8 cellular contexts compared by ENCODE assay signal in the genomic region with DNA sequence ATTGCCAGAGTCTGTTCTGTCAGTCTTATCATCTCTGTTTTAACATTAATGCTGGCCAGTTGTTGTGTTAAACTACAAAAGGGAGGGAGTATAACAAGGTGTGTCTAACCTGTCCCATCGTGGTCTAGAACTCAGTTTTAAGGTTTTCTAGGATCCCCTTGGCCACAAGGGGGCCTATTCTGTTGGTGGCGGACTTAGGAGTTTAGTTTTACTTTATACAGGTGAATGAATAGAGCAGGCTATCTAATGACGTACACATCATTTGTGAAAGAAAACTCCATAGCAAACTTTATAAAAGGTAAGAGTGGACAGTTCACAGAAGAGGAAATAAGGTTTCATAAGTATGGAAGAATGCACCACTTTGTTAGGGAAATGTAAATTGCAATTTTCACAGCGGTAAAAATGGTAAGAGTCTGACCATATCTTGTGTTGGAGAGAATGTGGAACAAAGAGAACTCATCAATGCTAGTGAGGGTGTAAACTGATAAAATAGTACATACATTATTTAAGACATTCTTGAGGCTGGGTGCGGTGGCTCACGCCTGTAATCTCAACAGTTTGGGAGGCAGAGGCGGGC. TPM values are rescaled to one million over a fixed set of nuclear protein-coding genes. Genes with fewer than 3 reads are reported as not detected.
DNase-seq lines count a peak whose midpoint lies in the region; TF ChIP-seq lines count a peak whose summit lies in the region.

No MANE protein-coding gene starts in this region.

- H3K27ac ChIP-seq in MM.1S (ENCODE audit: low read length): no peak overlapping the region
- no peak overlapping the region for H3K27ac ChIP-seq in transverse colon

- H3K79me2 ChIP-seq in MM.1S (ENCODE audit: low read length): peaks cover 30% of the 10 kb centered on the region

- in situ Hi-C loops in transverse colon (cut with MboI; ENCODE audit: low pct_ligation_motif_present in 1 of 4, low pct_unique_long_range_greater_than_20kb in 1 of 4, low sequenced_read_pairs in 3 of 4): no loop called here

- TF ChIP-seq EP300 in transverse colon (IDR thresholded peaks at IDR 0.05; ENCODE audit: low read depth): no peak

- H3K9me3 ChIP-seq in MM.1S (replicated peaks; ENCODE audit: insufficient read depth, low read length) (no peaks in the 10 kb centered on the region), transverse colon (no peaks in the 10 kb centered on the region)

- WGBS in transverse colon (ENCODE audit: low coverage in 1 of 2), 2 donors: 51 to 70% methylated on average over 5 to 7 of the region's 7 CpGs

- peak; percentile 74 for TF ChIP-seq CTCF in MM.1S (IDR thresholded peaks at IDR 0.05; ENCODE audit: low read length)
- TF ChIP-seq CTCF in transverse colon (IDR thresholded peaks at IDR 0.05): peak; percentile 29 to 50 (median 41)

- peak overlapping the region; percentile 12; the same call in 1 of the 2 replicates for H3K4me2 ChIP-seq in MM.1S (ENCODE audit: low read depth, low read length)

- H2AFZ ChIP-seq in MM.1S (ENCODE audit: low read length): no peak overlapping the region

- H3K36me3 ChIP-seq in MM.1S (replicated peaks; ENCODE audit: insufficient read depth, low read length) (0 out of 2 replicates have a peak, but pooled peaks cover under 1% of the 10 kb centered on the region), transverse colon (no peaks in the 10 kb centered on the region)

- no peaks in the 10 kb centered on the region for H3K27me3 ChIP-seq in MM.1S (replicated peaks; ENCODE audit: insufficient read depth, low read length)
- no peaks in the 10 kb centered on the region for H3K27me3 ChIP-seq in transverse colon

- intact Hi-C loops in transverse colon (cut with DNase I; ENCODE audit: low total_unique reads): no loop called here

- H3K4me1 ChIP-seq in MM.1S (ENCODE audit: low read length): peaks cover 24% of the 10 kb centered on the region
- peaks cover 11 to 18% (median 16%) of the 10 kb centered on the region in 4 donors for H3K4me1 ChIP-seq in transverse colon

- TF ChIP-seq POLR2A in transverse colon (IDR thresholded peaks at IDR 0.05): no peak

- DNase-seq in NCI-H2196 (lab: John Stamatoyannopoulos, UW; ENCODE audit: unreplicated experiment) (peak; percentile 9), NCI-H2196 treated with DMSO at 0.1 percent for 48 hours (lab: John Stamatoyannopoulos, UW; ENCODE audit: unreplicated experiment) (no peak), MM.1S (peak; percentile 73), activated T-cell treated with anti-CD3 and anti-CD28 coated beads for 24 hours (ENCODE audit: low read depth) (peak; percentile 27), germinal center (ENCODE audit: low spot score) (peak; percentile 63), transverse colon (no peak), NCI-H774 (lab: John Stamatoyannopoulos, UW) (no peak), amniotic stem cell (lab: John Stamatoyannopoulos, UW) (no peak)

- H3K4me3 ChIP-seq in MM.1S (ENCODE audit: low read length) (no peak overlapping the region), transverse colon (no peak overlapping the region)

- no peak overlapping the region for H3K9ac ChIP-seq in MM.1S (ENCODE audit: low read length)

- H3K9me2 ChIP-seq in MM.1S (replicated peaks; ENCODE audit: insufficient read depth, low read length): no peaks in the 10 kb centered on the region

- H3F3A ChIP-seq in MM.1S (ENCODE audit: insufficient read depth, low read length): peaks cover 24% of the 10 kb centered on the region

- no peaks in the 10 kb centered on the region for H4K20me1 ChIP-seq in MM.1S (ENCODE audit: insufficient read depth, low read length)

RNA-seq across cellular contexts. Expression of a gene that starts 2.5 kb away (rescaled TPM):
- 10 to 100 TPM; 10.8 to 45.8 (median 23.0) TPM for total RNA-seq in transverse colon

RNA-seq across cellular contexts. Expression of a gene that starts 14.0 kb away (rescaled TPM):
- total RNA-seq in transverse colon: 10 to 100 TPM in 3 of 4 donors, not detected in 1; 26.2 to 62.5 (median 28.4) TPM

RNA-seq across cellular contexts. Expression of a gene that starts 42.3 kb away (rescaled TPM):
- total RNA-seq in transverse colon: under 1 TPM in 1 of 4 donors, not detected in 3; 0.64 TPM

RNA-seq across cellular contexts. Expression of a gene that starts 56.6 kb away (rescaled TPM):
- 10 to 100 TPM in 1 of 4 donors, 1 to 10 TPM in 1, under 1 TPM in 1, not detected in 1; 0.41 to 13.1 (median 7.0) TPM for total RNA-seq in transverse colon

Comparison
In these comparisons a context has a peak if more than half of its experiments do, and no peak if none do; other contexts are left out.
1. DNase-seq: peak in NCI-H2196 (single experiment), MM.1S (single experiment), activated T-cell treated with anti-CD3 and anti-CD28 coated beads for 24 hours (single experiment) and germinal center (single experiment); none in NCI-H2196 treated with DMSO at 0.1 percent for 48 hours (single experiment), transverse colon (single experiment), NCI-H774 (single experiment) and amniotic stem cell (single experiment).